ENCODE assay signal across 13 cellular contexts in the genomic region with DNA sequence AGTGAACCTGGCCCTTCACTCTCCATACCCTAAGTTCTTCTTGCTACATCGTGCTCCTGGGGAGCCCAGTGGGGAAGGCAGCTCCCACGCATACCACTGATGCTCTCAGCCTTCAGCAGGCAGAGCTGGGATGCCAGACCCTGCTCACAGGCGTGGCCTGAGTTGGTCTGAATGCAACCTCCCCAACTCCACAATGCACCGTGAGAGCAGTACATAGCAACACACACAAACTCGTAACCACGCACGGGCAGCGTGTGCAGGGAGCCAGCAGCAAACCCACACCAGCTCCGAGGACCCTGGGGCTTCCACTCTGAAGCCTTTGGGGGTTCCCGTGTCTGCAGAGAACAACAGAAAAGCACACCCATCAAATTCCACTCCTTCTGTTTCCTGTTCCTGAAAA. TPM values are rescaled to one million over a fixed set of nuclear protein-coding genes. Genes with fewer than 3 reads are reported as not detected.
"Had no signal": no experiment of that assay in that cellular context is flagged by ENCODE, and none has a peak within 500 bp of the region (broad histone marks: within the 10 kb centered on the region; RNA-seq: fewer than 3 reads in every experiment).

No MANE protein-coding gene starts in this region.

- H3K36me3 ChIP-seq: sigmoid colon, spleen, suprapubic skin had no signal

- H3K9me3 Mint-ChIP-seq: activated naive CD8-positive, alpha-beta T cell treated with anti-CD3 and anti-CD28 coated beads for 36 hours; activated T-helper 1 cell treated with anti-CD3 and anti-CD28 coated beads, Interleukin-12 subunit alpha, Interleukin-12 subunit beta, Interleukin-2, Interleukin-4 antibody, amounts not matched to agents 30 ng/mL and 10 ng/mL and 1 ng/mL, durations not matched to agents 14 hours and 24 hours and 36 hours; mesothelial cell of epicardium; stimulated activated naive CD8-positive, alpha-beta T cell treated with anti-CD3 and anti-CD28 coated beads, Interleukin-15, Interleukin-2, amounts not matched to agents 100 ng/mL and 50 ng/mL, for 24 hours had no signal

- H3K4me1 Mint-ChIP-seq: activated naive CD8-positive, alpha-beta T cell treated with anti-CD3 and anti-CD28 coated beads for 36 hours; mesothelial cell of epicardium; T-helper 17 cell had no signal

- H3K27ac ChIP-seq: lower lobe of right lung, sigmoid colon, spleen, suprapubic skin had no signal

- DNase-seq: activated CD4-positive, alpha-beta T cell treated with anti-CD3 and anti-CD28 coated beads for 48 hours; activated naive CD8-positive, alpha-beta T cell treated with anti-CD3 and anti-CD28 coated beads for 36 hours; anterior cingulate cortex; hippocampal formation; lower lobe of right lung; sigmoid colon; spleen; T-helper 17 cell; trophoblast cell had no signal

- H3K36me3 Mint-ChIP-seq: activated naive CD8-positive, alpha-beta T cell treated with anti-CD3 and anti-CD28 coated beads for 36 hours; mesothelial cell of epicardium had no signal

- H3K4me1 ChIP-seq: lower lobe of right lung, sigmoid colon, spleen, suprapubic skin had no signal

- H3K4me3 Mint-ChIP-seq: activated naive CD8-positive, alpha-beta T cell treated with anti-CD3 and anti-CD28 coated beads for 36 hours; activated T-helper 1 cell treated with anti-CD3 and anti-CD28 coated beads, Interleukin-12 subunit alpha, Interleukin-12 subunit beta, Interleukin-2, Interleukin-4 antibody, amounts not matched to agents 30 ng/mL and 10 ng/mL and 1 ng/mL, durations not matched to agents 14 hours and 24 hours and 36 hours; mesothelial cell of epicardium; stimulated activated naive CD8-positive, alpha-beta T cell treated with anti-CD3 and anti-CD28 coated beads, Interleukin-15, Interleukin-2, amounts not matched to agents 100 ng/mL and 50 ng/mL, for 24 hours; T-helper 17 cell had no signal

- H3K27ac Mint-ChIP-seq: activated naive CD8-positive, alpha-beta T cell treated with anti-CD3 and anti-CD28 coated beads for 36 hours; activated T-helper 1 cell treated with anti-CD3 and anti-CD28 coated beads, Interleukin-12 subunit alpha, Interleukin-12 subunit beta, Interleukin-2, Interleukin-4 antibody, amounts not matched to agents 30 ng/mL and 10 ng/mL and 1 ng/mL, durations not matched to agents 14 hours and 24 hours and 36 hours; mesothelial cell of epicardium; stimulated activated naive CD8-positive, alpha-beta T cell treated with anti-CD3 and anti-CD28 coated beads, Interleukin-15, Interleukin-2, amounts not matched to agents 100 ng/mL and 50 ng/mL, for 24 hours; T-helper 17 cell had no signal

- H3K4me3 ChIP-seq: lower lobe of right lung, sigmoid colon, spleen, suprapubic skin had no signal

- ATAC-seq: lower lobe of right lung, T-helper 17 cell had no signal

RNA-seq across cellular contexts. Expression of a gene that starts 37.2 kb away (rescaled TPM):
- total RNA-seq: activated naive CD8-positive, alpha-beta T cell treated with anti-CD3 and anti-CD28 coated beads for 36 hours; activated T-helper 1 cell treated with anti-CD3 and anti-CD28 coated beads, Interleukin-12 subunit alpha, Interleukin-12 subunit beta, Interleukin-2, Interleukin-4 antibody, amounts not matched to agents 30 ng/mL and 10 ng/mL and 1 ng/mL, durations not matched to agents 14 hours and 24 hours and 36 hours had no signal
